15 cellular contexts compared by ENCODE assay signal in genomic region chr4:5827108-5828004, GRCh38.
DNase-seq lines count a peak whose midpoint lies in the region; TF ChIP-seq lines count a peak whose summit lies in the region.
"Had no signal": no experiment of that assay in that cellular context is flagged by ENCODE, and none has a peak within 500 bp of the region (broad histone marks: within the 10 kb centered on the region; RNA-seq: fewer than 3 reads in every experiment).

No MANE protein-coding gene starts in this region.

- no peak overlapping the region for H3K9ac ChIP-seq in fibroblast of lung (ENCODE audit: insufficient read depth, low read length)
- no peak overlapping the region for H3K9ac ChIP-seq in trophoblast cell (ENCODE audit: low read length)

- H2AK5ac ChIP-seq in trophoblast cell (ENCODE audit: low read length), result no peak overlapping the region

- H3K4me3 ChIP-seq in fibroblast of lung (replicated peaks in 1 of 4; ENCODE audit: control extremely low read depth in 1 of 4, insufficient read depth in 1 of 4, low read depth in 3 of 4, low read length in 4 of 4) (no peak overlapping the region), trophoblast cell (ENCODE audit: low read depth, low read length) (peak overlapping the region; percentile 20)
- H3K4me3 ChIP-seq: lung had no signal

- H3K27ac ChIP-seq in fibroblast of lung (ENCODE audit: insufficient read depth, low read length), result no peak overlapping the region
- H3K27ac ChIP-seq in trophoblast cell (ENCODE audit: low read depth, low read length), result no peak overlapping the region

- H3K9me3 ChIP-seq in fibroblast of lung (ENCODE audit: control insufficient read depth, insufficient read depth, low read depth, low read length) (no peaks in the 10 kb centered on the region), trophoblast cell (ENCODE audit: insufficient read depth, low read depth, low read length) (peaks cover 2% of the 10 kb centered on the region)
- H3K9me3 ChIP-seq: Caco-2 had no signal

- H4K20me1 ChIP-seq in fibroblast of lung (ENCODE audit: control insufficient read depth, extremely low read depth, insufficient read depth, low read length), result no peaks in the 10 kb centered on the region

- H3K27me3 ChIP-seq in fibroblast of lung (ENCODE audit: control insufficient read depth, insufficient read depth, low read length) (no peaks in the 10 kb centered on the region), trophoblast cell (ENCODE audit: insufficient read depth, low read length) (no peaks in the 10 kb centered on the region)

- 100% methylated on average over 4 of the region's 19 CpGs for WGBS in trophoblast cell (ENCODE audit: extremely low coverage, insufficient coverage, insufficient read length)

- H3K14ac ChIP-seq in trophoblast cell (ENCODE audit: low read length), result no peak overlapping the region

- no peak overlapping the region for H3K4ac ChIP-seq in trophoblast cell (ENCODE audit: low read depth, low read length)

- no peak overlapping the region for H4K91ac ChIP-seq in trophoblast cell (ENCODE audit: low read depth, low read length)

- no peaks in the 10 kb centered on the region for H3K79me1 ChIP-seq in trophoblast cell (ENCODE audit: low read length)

- no peak overlapping the region for H4K12ac ChIP-seq in trophoblast cell (ENCODE audit: low read depth, low read length)

- TF ChIP-seq CTCF in fibroblast of lung (conservative IDR thresholded peaks at IDR 0.05 in 1 of 2, IDR thresholded peaks at IDR 0.05 in 1 of 2; ENCODE audit: low read depth in 1 of 2, low read length in 2 of 2), result no peak

- H3K4me2 ChIP-seq in fibroblast of lung (ENCODE audit: extremely low read depth, insufficient read depth, low read length) (no peak overlapping the region), trophoblast cell (ENCODE audit: low read length) (no peak overlapping the region)

- no peak overlapping the region for H4K8ac ChIP-seq in trophoblast cell (ENCODE audit: low read depth, low read length)

- H2BK5ac ChIP-seq in trophoblast cell (ENCODE audit: low read depth, low read length, poor library complexity), result no peak overlapping the region

- H3K79me2 ChIP-seq in fibroblast of lung (ENCODE audit: control insufficient read depth, insufficient read depth, low read length) (no peaks in the 10 kb centered on the region), trophoblast cell (ENCODE audit: control insufficient read depth, insufficient read depth, low read length, poor library complexity) (no peaks in the 10 kb centered on the region)

- H3K36me3 ChIP-seq in fibroblast of lung (ENCODE audit: control insufficient read depth, insufficient read depth, low read length) (peaks cover 2% of the 10 kb centered on the region), trophoblast cell (ENCODE audit: control insufficient read depth in 1 of 2, insufficient read depth in 2 of 2, low read length in 2 of 2) (no peaks in the 10 kb centered on the region)

- no peak overlapping the region for H3K23ac ChIP-seq in trophoblast cell (ENCODE audit: low read length)

- H2BK12ac ChIP-seq in trophoblast cell (ENCODE audit: low read length), result no peak overlapping the region

- H2AFZ ChIP-seq in fibroblast of lung (ENCODE audit: low read length) (no peak overlapping the region), trophoblast cell (ENCODE audit: insufficient read depth, low read length, poor library complexity) (no peak overlapping the region)

- H2BK120ac ChIP-seq in trophoblast cell (ENCODE audit: insufficient read depth, low read length, poor library complexity), result no peak overlapping the region

- DNase-seq in SKM-1 treated with dmso at 0.1 percent for 144 hours (lab: John Stamatoyannopoulos, UW; ENCODE audit: unreplicated experiment) (peak; percentile 39), SKM-1 (lab: John Stamatoyannopoulos, UW; ENCODE audit: unreplicated experiment) (no peak), M059J (ENCODE audit: low read depth) (peak; percentile 12), fibroblast of lung (ENCODE audit: low read depth in 2 of 2) (peak; percentile 28 to 32), trophoblast cell (no peak), NCI-H187 treated with DMSO at 0.1 percent for 48 hours (lab: John Stamatoyannopoulos, UW) (no peak), NCI-H2171 treated with DMSO at 0.1 percent for 48 hours (lab: John Stamatoyannopoulos, UW) (no peak), Ammon's horn (ENCODE audit: low spot score) (no peak)
- DNase-seq: 8988T; activated naive CD4-positive, alpha-beta T cell treated with anti-CD3 and anti-CD28 coated beads, Interleukin-2, amount 50 U/mL, for 16 hours; Caco-2; NCI-H1436 treated with DMSO at 0.1 percent for 48 hours; NCI-H774; RPMI8226 had no signal

- H3K18ac ChIP-seq in trophoblast cell (ENCODE audit: low read length), result no peak overlapping the region

- H3K4me1 ChIP-seq in fibroblast of lung (ENCODE audit: control insufficient read depth, extremely low read depth, insufficient read depth, low read length), result peaks cover 6% of the 10 kb centered on the region
- no peaks in the 10 kb centered on the region for H3K4me1 ChIP-seq in trophoblast cell (ENCODE audit: control insufficient read depth in 1 of 2, insufficient read depth in 2 of 2, low read length in 2 of 2)
- H3K4me1 ChIP-seq: Caco-2 had no signal

Comparison
In these comparisons a context has a peak if more than half of its experiments do, and no peak if none do; other contexts are left out.
1. DNase-seq: peak in SKM-1 treated with dmso at 0.1 percent for 144 hours (single experiment), M059J (single experiment) and fibroblast of lung (2 of 2); none in SKM-1 (single experiment), trophoblast cell (0 of 2), NCI-H187 treated with DMSO at 0.1 percent for 48 hours (single experiment), NCI-H2171 treated with DMSO at 0.1 percent for 48 hours (single experiment) and Ammon's horn (single experiment).